1 cellular context compared by ENCODE assay signal in the genomic region with DNA sequence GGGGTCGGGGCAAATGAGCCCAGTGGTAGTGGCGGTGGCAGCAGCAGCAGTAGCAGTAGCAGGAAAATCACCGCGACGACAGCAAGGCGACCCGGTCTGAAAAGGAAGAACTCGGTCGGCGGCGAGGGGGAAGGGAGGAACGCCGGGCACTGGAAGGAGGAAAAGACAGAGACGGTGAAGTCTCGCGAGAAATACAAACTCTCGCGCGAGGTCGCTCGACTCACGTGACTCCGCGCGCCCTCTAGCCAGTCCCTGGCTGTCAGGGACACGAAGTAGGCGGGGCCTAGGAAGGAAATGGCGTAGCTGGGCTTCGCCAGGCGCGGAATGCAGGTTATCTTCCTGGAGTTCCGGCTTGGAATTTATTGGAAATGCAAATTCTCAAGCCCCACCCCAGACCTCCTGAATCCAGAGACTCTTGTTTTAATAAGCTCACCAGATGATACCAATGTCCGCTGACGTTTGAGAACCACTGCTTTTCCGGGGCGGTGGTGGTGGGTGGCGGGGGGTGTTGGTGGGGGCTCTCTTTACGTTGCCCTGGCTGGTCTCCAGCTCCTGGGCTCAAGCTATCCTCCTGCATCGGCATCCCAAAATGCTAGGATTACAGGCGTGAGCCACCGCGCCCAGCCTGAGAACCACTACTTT.
A peak's percentile ranks its signal among the peaks of the same experiment; 100 is the strongest.
TF ChIP-seq lines count a peak whose summit lies in the region.

A gene (minus strand): TSS at position 141 of the 642 bp plus-strand sequence. CDS start 1,333 bp downstream, outside the sequence.

TF ChIP-seq in HepG2, 621 proteins besides CTCF, POLR2A, EP300 and RAD21 (continued from another document and continues in another):
- TF ChIP-seq, protein P1, sequence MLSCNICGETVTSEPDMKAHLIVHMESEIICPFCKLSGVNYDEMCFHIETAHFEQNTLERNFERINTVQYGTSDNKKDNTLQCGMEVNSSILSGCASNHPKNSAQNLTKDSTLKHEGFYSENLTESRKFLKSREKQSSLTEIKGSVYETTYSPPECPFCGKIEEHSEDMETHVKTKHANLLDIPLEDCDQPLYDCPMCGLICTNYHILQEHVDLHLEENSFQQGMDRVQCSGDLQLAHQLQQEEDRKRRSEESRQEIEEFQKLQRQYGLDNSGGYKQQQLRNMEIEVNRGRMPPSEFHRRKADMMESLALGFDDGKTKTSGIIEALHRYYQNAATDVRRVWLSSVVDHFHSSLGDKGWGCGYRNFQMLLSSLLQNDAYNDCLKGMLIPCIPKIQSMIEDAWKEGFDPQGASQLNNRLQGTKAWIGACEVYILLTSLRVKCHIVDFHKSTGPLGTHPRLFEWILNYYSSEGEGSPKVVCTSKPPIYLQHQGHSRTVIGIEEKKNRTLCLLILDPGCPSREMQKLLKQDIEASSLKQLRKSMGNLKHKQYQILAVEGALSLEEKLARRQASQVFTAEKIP (CRISPR knock-in tag; IDR thresholded peaks at IDR 0.05; ENCODE audit: borderline replicate concordance), result no peak
- TF ChIP-seq MAF1 (CRISPR knock-in tag; IDR thresholded peaks at IDR 0.05; ENCODE audit: borderline replicate concordance) (no peak), ZNF367 (CRISPR knock-in tag; IDR thresholded peaks at IDR 0.05; ENCODE audit: borderline replicate concordance) (no peak), ZNF225 (CRISPR knock-in tag; IDR thresholded peaks at IDR 0.05) (no peak), ZNF792 (CRISPR knock-in tag; IDR thresholded peaks at IDR 0.05) (no peak), ZNF552 (CRISPR knock-in tag; IDR thresholded peaks at IDR 0.05; ENCODE audit: borderline replicate concordance) (no peak), ZNF143 (CRISPR knock-in tag; IDR thresholded peaks at IDR 0.05) (no peak), ZNF713 (CRISPR knock-in tag; IDR thresholded peaks at IDR 0.05) (no peak), LCORL (IDR thresholded peaks at IDR 0.05) (no peak), LCORL (CRISPR knock-in tag; IDR thresholded peaks at IDR 0.05) (no peak), ZNF570 (CRISPR knock-in tag; IDR thresholded peaks at IDR 0.05; ENCODE audit: borderline replicate concordance) (no peak), NR1H2 (CRISPR knock-in tag; IDR thresholded peaks at IDR 0.05; ENCODE audit: borderline replicate concordance, low read depth) (no peak), ZEB1 (IDR thresholded peaks at IDR 0.05; ENCODE audit: insufficient replicate concordance, low read depth) (no peak), CBX1 (IDR thresholded peaks at IDR 0.05; ENCODE audit: low read depth) (no peak), ZNF121 (CRISPR knock-in tag; IDR thresholded peaks at IDR 0.05) (no peak), NFYB (CRISPR knock-in tag; IDR thresholded peaks at IDR 0.05) (peak; percentile 80), ZMYM2 (CRISPR knock-in tag; IDR thresholded peaks at IDR 0.05) (no peak), FOSL1 (CRISPR knock-in tag; IDR thresholded peaks at IDR 0.05; ENCODE audit: borderline replicate concordance) (no peak), KLF13 (CRISPR knock-in tag; IDR thresholded peaks at IDR 0.05) (no peak), ZNF326 (CRISPR knock-in tag; IDR thresholded peaks at IDR 0.05; ENCODE audit: borderline replicate concordance) (no peak), ZNF878 (CRISPR knock-in tag; IDR thresholded peaks at IDR 0.05) (no peak), FOXO1 (CRISPR knock-in tag; IDR thresholded peaks at IDR 0.05) (no peak), ZNF33B (CRISPR knock-in tag; IDR thresholded peaks at IDR 0.05) (no peak), ZNF432 (CRISPR knock-in tag; IDR thresholded peaks at IDR 0.05; ENCODE audit: borderline replicate concordance) (no peak), NCOA5 (CRISPR knock-in tag; IDR thresholded peaks at IDR 0.05) (no peak)
- TF ChIP-seq, protein P2, sequence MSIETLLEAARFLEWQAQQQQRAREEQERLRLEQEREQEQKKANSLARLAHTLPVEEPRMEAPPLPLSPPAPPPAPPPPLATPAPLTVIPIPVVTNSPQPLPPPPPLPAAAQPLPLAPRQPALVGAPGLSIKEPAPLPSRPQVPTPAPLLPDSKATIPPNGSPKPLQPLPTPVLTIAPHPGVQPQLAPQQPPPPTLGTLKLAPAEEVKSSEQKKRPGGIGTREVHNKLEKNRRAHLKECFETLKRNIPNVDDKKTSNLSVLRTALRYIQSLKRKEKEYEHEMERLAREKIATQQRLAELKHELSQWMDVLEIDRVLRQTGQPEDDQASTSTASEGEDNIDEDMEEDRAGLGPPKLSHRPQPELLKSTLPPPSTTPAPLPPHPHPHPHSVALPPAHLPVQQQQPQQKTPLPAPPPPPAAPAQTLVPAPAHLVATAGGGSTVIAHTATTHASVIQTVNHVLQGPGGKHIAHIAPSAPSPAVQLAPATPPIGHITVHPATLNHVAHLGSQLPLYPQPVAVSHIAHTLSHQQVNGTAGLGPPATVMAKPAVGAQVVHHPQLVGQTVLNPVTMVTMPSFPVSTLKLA (IDR thresholded peaks at IDR 0.05), result 0 out of 2 replicates have a peak, but pooled peaks have one; percentile 3
- TF ChIP-seq, protein P3, sequence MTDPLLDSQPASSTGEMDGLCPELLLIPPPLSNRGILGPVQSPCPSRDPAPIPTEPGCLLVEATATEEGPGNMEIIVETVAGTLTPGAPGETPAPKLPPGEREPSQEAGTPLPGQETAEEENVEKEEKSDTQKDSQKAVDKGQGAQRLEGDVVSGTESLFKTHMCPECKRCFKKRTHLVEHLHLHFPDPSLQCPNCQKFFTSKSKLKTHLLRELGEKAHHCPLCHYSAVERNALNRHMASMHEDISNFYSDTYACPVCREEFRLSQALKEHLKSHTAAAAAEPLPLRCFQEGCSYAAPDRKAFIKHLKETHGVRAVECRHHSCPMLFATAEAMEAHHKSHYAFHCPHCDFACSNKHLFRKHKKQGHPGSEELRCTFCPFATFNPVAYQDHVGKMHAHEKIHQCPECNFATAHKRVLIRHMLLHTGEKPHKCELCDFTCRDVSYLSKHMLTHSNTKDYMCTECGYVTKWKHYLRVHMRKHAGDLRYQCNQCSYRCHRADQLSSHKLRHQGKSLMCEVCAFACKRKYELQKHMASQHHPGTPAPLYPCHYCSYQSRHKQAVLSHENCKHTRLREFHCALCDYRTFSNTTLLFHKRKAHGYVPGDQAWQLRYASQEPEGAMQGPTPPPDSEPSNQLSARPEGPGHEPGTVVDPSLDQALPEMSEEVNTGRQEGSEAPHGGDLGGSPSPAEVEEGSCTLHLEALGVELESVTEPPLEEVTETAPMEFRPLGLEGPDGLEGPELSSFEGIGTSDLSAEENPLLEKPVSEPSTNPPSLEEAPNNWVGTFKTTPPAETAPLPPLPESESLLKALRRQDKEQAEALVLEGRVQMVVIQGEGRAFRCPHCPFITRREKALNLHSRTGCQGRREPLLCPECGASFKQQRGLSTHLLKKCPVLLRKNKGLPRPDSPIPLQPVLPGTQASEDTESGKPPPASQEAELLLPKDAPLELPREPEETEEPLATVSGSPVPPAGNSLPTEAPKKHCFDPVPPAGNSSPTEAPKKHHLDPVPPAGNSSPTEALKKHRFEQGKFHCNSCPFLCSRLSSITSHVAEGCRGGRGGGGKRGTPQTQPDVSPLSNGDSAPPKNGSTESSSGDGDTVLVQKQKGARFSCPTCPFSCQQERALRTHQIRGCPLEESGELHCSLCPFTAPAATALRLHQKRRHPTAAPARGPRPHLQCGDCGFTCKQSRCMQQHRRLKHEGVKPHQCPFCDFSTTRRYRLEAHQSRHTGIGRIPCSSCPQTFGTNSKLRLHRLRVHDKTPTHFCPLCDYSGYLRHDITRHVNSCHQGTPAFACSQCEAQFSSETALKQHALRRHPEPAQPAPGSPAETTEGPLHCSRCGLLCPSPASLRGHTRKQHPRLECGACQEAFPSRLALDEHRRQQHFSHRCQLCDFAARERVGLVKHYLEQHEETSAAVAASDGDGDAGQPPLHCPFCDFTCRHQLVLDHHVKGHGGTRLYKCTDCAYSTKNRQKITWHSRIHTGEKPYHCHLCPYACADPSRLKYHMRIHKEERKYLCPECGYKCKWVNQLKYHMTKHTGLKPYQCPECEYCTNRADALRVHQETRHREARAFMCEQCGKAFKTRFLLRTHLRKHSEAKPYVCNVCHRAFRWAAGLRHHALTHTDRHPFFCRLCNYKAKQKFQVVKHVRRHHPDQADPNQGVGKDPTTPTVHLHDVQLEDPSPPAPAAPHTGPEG (CRISPR knock-in tag; IDR thresholded peaks at IDR 0.05), result no peak
- TF ChIP-seq, protein P4, sequence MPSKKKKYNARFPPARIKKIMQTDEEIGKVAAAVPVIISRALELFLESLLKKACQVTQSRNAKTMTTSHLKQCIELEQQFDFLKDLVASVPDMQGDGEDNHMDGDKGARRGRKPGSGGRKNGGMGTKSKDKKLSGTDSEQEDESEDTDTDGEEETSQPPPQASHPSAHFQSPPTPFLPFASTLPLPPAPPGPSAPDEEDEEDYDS (CRISPR knock-in tag; IDR thresholded peaks at IDR 0.05), result peak; percentile 55; the same call in 1 of the 2 replicates
- TF ChIP-seq, protein P5, sequence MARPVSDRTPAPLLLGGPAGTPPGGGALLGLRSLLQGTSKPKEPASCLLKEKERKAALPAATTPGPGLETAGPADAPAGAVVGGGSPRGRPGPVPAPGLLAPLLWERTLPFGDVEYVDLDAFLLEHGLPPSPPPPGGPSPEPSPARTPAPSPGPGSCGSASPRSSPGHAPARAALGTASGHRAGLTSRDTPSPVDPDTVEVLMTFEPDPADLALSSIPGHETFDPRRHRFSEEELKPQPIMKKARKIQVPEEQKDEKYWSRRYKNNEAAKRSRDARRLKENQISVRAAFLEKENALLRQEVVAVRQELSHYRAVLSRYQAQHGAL (CRISPR knock-in tag; IDR thresholded peaks at IDR 0.05; ENCODE audit: not compliant biosample characterization), result no peak
- TF ChIP-seq, protein P6, sequence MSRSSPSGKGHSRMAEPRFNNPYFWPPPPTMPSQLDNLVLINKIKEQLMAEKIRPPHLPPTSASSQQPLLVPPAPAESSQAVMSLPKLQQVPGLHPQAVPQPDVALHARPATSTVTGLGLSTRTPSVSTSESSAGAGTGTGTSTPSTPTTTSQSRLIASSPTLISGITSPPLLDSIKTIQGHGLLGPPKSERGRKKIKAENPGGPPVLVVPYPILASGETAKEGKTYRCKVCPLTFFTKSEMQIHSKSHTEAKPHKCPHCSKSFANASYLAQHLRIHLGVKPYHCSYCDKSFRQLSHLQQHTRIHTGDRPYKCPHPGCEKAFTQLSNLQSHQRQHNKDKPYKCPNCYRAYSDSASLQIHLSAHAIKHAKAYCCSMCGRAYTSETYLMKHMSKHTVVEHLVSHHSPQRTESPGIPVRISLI (CRISPR knock-in tag; IDR thresholded peaks at IDR 0.05; ENCODE audit: borderline replicate concordance), result no peak
- TF ChIP-seq, protein P7, sequence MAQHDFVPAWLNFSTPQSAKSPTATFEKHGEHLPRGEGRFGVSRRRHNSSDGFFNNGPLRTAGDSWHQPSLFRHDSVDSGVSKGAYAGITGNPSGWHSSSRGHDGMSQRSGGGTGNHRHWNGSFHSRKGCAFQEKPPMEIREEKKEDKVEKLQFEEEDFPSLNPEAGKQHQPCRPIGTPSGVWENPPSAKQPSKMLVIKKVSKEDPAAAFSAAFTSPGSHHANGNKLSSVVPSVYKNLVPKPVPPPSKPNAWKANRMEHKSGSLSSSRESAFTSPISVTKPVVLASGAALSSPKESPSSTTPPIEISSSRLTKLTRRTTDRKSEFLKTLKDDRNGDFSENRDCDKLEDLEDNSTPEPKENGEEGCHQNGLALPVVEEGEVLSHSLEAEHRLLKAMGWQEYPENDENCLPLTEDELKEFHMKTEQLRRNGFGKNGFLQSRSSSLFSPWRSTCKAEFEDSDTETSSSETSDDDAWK (CRISPR knock-in tag; IDR thresholded peaks at IDR 0.05), result no peak
- TF ChIP-seq, protein P8, sequence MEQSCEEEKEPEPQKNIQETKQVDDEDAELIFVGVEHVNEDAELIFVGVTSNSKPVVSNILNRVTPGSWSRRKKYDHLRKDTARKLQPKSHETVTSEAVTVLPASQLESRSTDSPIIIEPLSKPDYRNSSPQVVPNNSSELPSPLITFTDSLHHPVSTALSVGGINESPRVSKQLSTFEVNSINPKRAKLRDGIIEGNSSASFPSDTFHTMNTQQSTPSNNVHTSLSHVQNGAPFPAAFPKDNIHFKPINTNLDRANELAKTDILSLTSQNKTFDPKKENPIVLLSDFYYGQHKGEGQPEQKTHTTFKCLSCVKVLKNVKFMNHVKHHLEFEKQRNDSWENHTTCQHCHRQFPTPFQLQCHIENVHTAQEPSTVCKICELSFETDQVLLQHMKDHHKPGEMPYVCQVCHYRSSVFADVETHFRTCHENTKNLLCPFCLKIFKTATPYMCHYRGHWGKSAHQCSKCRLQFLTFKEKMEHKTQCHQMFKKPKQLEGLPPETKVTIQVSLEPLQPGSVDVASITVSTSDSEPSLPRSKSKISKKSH (CRISPR knock-in tag; IDR thresholded peaks at IDR 0.05; ENCODE audit: borderline replicate concordance), result no peak; the same call in 1 of the 2 replicates
- TF ChIP-seq, protein P9, sequence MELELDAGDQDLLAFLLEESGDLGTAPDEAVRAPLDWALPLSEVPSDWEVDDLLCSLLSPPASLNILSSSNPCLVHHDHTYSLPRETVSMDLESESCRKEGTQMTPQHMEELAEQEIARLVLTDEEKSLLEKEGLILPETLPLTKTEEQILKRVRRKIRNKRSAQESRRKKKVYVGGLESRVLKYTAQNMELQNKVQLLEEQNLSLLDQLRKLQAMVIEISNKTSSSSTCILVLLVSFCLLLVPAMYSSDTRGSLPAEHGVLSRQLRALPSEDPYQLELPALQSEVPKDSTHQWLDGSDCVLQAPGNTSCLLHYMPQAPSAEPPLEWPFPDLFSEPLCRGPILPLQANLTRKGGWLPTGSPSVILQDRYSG (CRISPR knock-in tag; IDR thresholded peaks at IDR 0.05), result no peak
- TF ChIP-seq, protein P10, sequence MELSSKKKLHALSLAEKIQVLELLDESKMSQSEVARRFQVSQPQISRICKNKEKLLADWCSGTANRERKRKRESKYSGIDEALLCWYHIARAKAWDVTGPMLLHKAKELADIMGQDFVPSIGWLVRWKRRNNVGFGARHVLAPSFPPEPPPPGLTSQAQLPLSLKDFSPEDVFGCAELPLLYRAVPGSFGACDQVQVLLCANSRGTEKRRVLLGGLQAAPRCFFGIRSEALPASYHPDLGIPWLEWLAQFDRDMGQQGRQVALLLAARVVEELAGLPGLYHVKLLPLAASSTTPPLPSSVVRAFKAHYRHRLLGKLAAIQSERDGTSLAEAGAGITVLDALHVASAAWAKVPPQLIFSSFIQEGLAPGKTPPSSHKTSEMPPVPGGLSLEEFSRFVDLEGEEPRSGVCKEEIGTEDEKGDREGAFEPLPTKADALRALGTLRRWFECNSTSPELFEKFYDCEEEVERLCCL (CRISPR knock-in tag; IDR thresholded peaks at IDR 0.05; ENCODE audit: borderline replicate concordance), result no peak
